11 cellular contexts compared by ENCODE assay signal in genomic region chr15:66655511-66655910, GRCh38. TPM values are rescaled to one million over a fixed set of nuclear protein-coding genes. Genes with fewer than 3 reads are reported as not detected.
DNase-seq lines count a peak whose midpoint lies in the region; ATAC-seq and TF ChIP-seq lines count a peak whose summit lies in the region.
"Had no signal": no experiment of that assay in that cellular context is flagged by ENCODE, and none has a peak within 500 bp of the region (broad histone marks: within the 10 kb centered on the region; RNA-seq: fewer than 3 reads in every experiment).

No MANE protein-coding gene starts in this region.

- H3K27me3 Mint-ChIP-seq in CD14-positive monocyte (ENCODE audit: low read depth in 3 of 3) = peaks cover 6 to 29% (median 19%) of the 10 kb centered on the region in 3 donors
- H3K27me3 Mint-ChIP-seq in nephron progenitor cell (ENCODE audit: low read depth, poor library complexity) = peaks cover 3% of the 10 kb centered on the region

- intact Hi-C loops in CD14-positive monocyte (cut with micrococcal nuclease) = no loop called here

- H3K4me1 Mint-ChIP-seq in CD14-positive monocyte (peaks cover 13% of the 10 kb centered on the region), nephron progenitor cell (peaks cover 56% of the 10 kb centered on the region)

- TF ChIP-seq CTCF in CD14-positive monocyte (IDR thresholded peaks at IDR 0.05) (no peak), coronary artery (IDR thresholded peaks at IDR 0.05) (no peak), nephron progenitor cell (IDR thresholded peaks at IDR 0.05) (no peak)

- DNase-seq in CD14-positive monocyte (ENCODE audit: low spot score) = no peak
- no peak for DNase-seq in coronary artery (ENCODE audit: low spot score)
- no peak for DNase-seq in nephron progenitor cell
- DNase-seq in NCI-H146 (lab: John Stamatoyannopoulos, UW) = no peak
- DNase-seq: activated CD8-positive, alpha-beta memory T cell treated with anti-CD3 and anti-CD28 coated beads, Interleukin-2, amount 50 U/mL, for 4 hours; COR-L47 had no signal

- H3K4me3 Mint-ChIP-seq in CD14-positive monocyte (peak overlapping the region; percentile 47 to 80), nephron progenitor cell (peak overlapping the region; percentile 55)

- H3K4me3 ChIP-seq in HUES48 (ENCODE audit: low read depth, low read length) (no peak overlapping the region), coronary artery (peak overlapping the region; percentile 69)

- H3K9me3 Mint-ChIP-seq in CD14-positive monocyte (peaks cover 0 to 3% (median 0%) of the 10 kb centered on the region in 7 donors), nephron progenitor cell (no peaks in the 10 kb centered on the region)

- H3K36me3 Mint-ChIP-seq in CD14-positive monocyte (peaks cover 0 to 1% of the 10 kb centered on the region in 2 donors), nephron progenitor cell (ENCODE audit: low read depth) (no peaks in the 10 kb centered on the region)

- H3K27ac ChIP-seq in HUES48 (ENCODE audit: low read depth, low read length) (peak overlapping the region; percentile 33), coronary artery (peak overlapping the region in 1 of 2 donors; percentile 67)
- H3K27ac ChIP-seq: HL-60 had no signal

- ATAC-seq in GM19467 (IDR thresholded peaks at IDR 0.05; ENCODE audit: unreplicated experiment) = no peak
- no peak for ATAC-seq in GM18505 (IDR thresholded peaks at IDR 0.05; ENCODE audit: unreplicated experiment)
- no peak for ATAC-seq in HG02973 (IDR thresholded peaks at IDR 0.05; ENCODE audit: unreplicated experiment)

- no peak overlapping the region for H3K9ac ChIP-seq in HUES48 (ENCODE audit: low read depth, low read length)

- no peaks in the 10 kb centered on the region for H3K27me3 ChIP-seq in HUES48 (ENCODE audit: control insufficient read depth, insufficient read depth, low read length)

- no peaks in the 10 kb centered on the region for H3K36me3 ChIP-seq in HUES48 (ENCODE audit: control insufficient read depth, insufficient read depth, low read length)

- no peak for TF ChIP-seq POLR2A in GM18505 (IDR thresholded peaks at IDR 0.05; ENCODE audit: borderline replicate concordance, extremely low read depth, insufficient read depth, insufficient read length)

- H3K27ac Mint-ChIP-seq in CD14-positive monocyte (peak overlapping the region in 1 of 7 donors; percentile 8), nephron progenitor cell (no peak overlapping the region)

- peaks cover 24% of the 10 kb centered on the region for H3K4me1 ChIP-seq in HUES48 (ENCODE audit: control insufficient read depth, insufficient read depth, low read length)

- no peaks in the 10 kb centered on the region for H3K9me3 ChIP-seq in HUES48 (ENCODE audit: control insufficient read depth, insufficient read depth, low read length)

RNA-seq across cellular contexts. Expression of gene SMAD6, which starts 46.5 kb away (rescaled TPM):
- polyA plus RNA-seq in CD14-positive monocyte = not detected
